In genomic region chr1:231465051-231465450, GRCh38 we compare ENCODE assay signal across 23 cellular contexts. TPM values are rescaled to one million over a fixed set of nuclear protein-coding genes. Genes with fewer than 3 reads are reported as not detected.
DNase-seq lines count a peak whose midpoint lies in the region; ATAC-seq lines count a peak whose summit lies in the region.
"Had no signal": no experiment of that assay in that cellular context is flagged by ENCODE, and none has a peak within 500 bp of the region (broad histone marks: within the 10 kb centered on the region; RNA-seq: fewer than 3 reads in every experiment).

No MANE protein-coding gene starts in this region.

- peaks cover 6% of the 10 kb centered on the region for H3K36me3 Mint-ChIP-seq in activated T-helper 17 cell treated with anti-CD3 and anti-CD28 coated beads, Interleukin-2, amount 50 U/mL, for 72 hours (ENCODE audit: low read depth)
- H3K36me3 Mint-ChIP-seq: T-cell had no signal

- peak; percentile 41 for ATAC-seq in GM21423 (IDR thresholded peaks at IDR 0.05; ENCODE audit: unreplicated experiment)
- peak; percentile 85 for ATAC-seq in activated T-helper 17 cell treated with anti-CD3 and anti-CD28 coated beads, Interleukin-2, amount 50 U/mL, for 72 hours (replicated peaks)
- ATAC-seq: T-cell had no signal

- no peak overlapping the region for H3K27ac Mint-ChIP-seq in activated T-helper 17 cell treated with anti-CD3 and anti-CD28 coated beads, Interleukin-2, amount 50 U/mL, for 72 hours
- H3K27ac Mint-ChIP-seq: CD4-positive, CD25-positive, alpha-beta regulatory T cell; endodermal cell; nephron; T-cell had no signal

- no peak overlapping the region for H3K4me3 Mint-ChIP-seq in activated T-helper 17 cell treated with anti-CD3 and anti-CD28 coated beads, Interleukin-2, amount 50 U/mL, for 72 hours
- H3K4me3 Mint-ChIP-seq: endodermal cell, nephron, T-cell had no signal

- peaks cover 48% of the 10 kb centered on the region for H3K27me3 Mint-ChIP-seq in activated T-helper 17 cell treated with anti-CD3 and anti-CD28 coated beads, Interleukin-2, amount 50 U/mL, for 72 hours

- H3K9me3 Mint-ChIP-seq in activated T-helper 17 cell treated with anti-CD3 and anti-CD28 coated beads, Interleukin-2, amount 50 U/mL, for 72 hours: peaks cover 5% of the 10 kb centered on the region

- H3K4me1 Mint-ChIP-seq in activated T-helper 17 cell treated with anti-CD3 and anti-CD28 coated beads, Interleukin-2, amount 50 U/mL, for 72 hours: peaks cover 20% of the 10 kb centered on the region
- H3K4me1 Mint-ChIP-seq: endodermal cell, nephron had no signal

- peak; percentile 3 for DNase-seq in stimulated activated CD4-positive, alpha-beta T cell treated with anti-CD3 and anti-CD28 coated beads, Interleukin-1b, Interleukin-23, amount 100 ng/mL, for 48 hours
- no peak for DNase-seq in stimulated activated CD4-positive, alpha-beta T cell treated with anti-CD3 and anti-CD28 coated beads, Interleukin-2, amount 100 ng/mL, for 24 hours
- no peak for DNase-seq in central memory CD4-positive, alpha-beta T cell
- DNase-seq in islet precursor cell (no peak), germinal center (ENCODE audit: low spot score) (no peak)
- DNase-seq: activated effector memory CD4-positive, alpha-beta T cell treated with Interleukin-2 at 50 U/mL for 16 hours; amygdala; colonic mucosa; endodermal cell; esophagus squamous epithelium; KG1; MV-4-11; NCI-H146; NCI-H510A; retina; stimulated activated CD4-positive, alpha-beta T cell treated with anti-CD3 and anti-CD28 coated beads, Interleukin-4, amount 100 ng/mL, for 4 hours; stimulated activated naive CD4-positive, alpha-beta T cell treated with Interleukin-2 at 50 U/mL for 16 hours; T-cell; thyroid gland had no signal

RNA-seq across cellular contexts. Expression of gene EGLN1, which starts 43.0 kb away (rescaled TPM):
- 10 to 100 TPM; 26.5 to 27.3 TPM for total RNA-seq in activated T-helper 17 cell treated with anti-CD3 and anti-CD28 coated beads, Interleukin-2, amount 50 U/mL, for 72 hours
